ENCODE assay signal across 8 cellular contexts in genomic region chr10:7788640-7789335, GRCh38. TPM values are rescaled to one million over a fixed set of nuclear protein-coding genes. Genes with fewer than 3 reads are reported as not detected.
DNase-seq lines count a peak whose midpoint lies in the region; ATAC-seq, FAIRE-seq and TF ChIP-seq lines count a peak whose summit lies in the region.

No MANE protein-coding gene starts in this region.

- in situ Hi-C loops in GM12878 (cut with MboI) = no loop called here

- no peak for TF ChIP-seq POLR2A in GM12878 (IDR thresholded peaks at IDR 0.05; ENCODE audit: low read depth, low read length)

- peak overlapping the region; percentile 88 for H3K9ac ChIP-seq in DND-41 (ENCODE audit: low read depth, low read length)
- peak overlapping the region; percentile 94 for H3K9ac ChIP-seq in GM12878 (ENCODE audit: control insufficient read depth, insufficient read depth, low read length)

- 0 out of 3 replicates have a peak, but pooled peaks have one; percentile 5 for ATAC-seq in DND-41 (ENCODE audit: insufficient read depth, low read depth)
- peak; percentile 9 for ATAC-seq in GM19463 (IDR thresholded peaks at IDR 0.05; ENCODE audit: unreplicated experiment)
- ATAC-seq in HG03521 (IDR thresholded peaks at IDR 0.05; ENCODE audit: unreplicated experiment) = peak; percentile 4
- ATAC-seq in GM12878 = peak; percentile 32
- ATAC-seq in left colon = peak; percentile 26

- POLR2A ChIA-PET in GM12878 (lab: Charles Lee) = interaction anchor here (0.9 to 1.4 kb wide), 7 partner anchors 11 to 316 kb away, joined by 3 to 10 read pairs (median 3); partner anchors contain the start of gene TAF3

- intact Hi-C loops in GM12878 (cut with micrococcal nuclease; ENCODE audit: unreplicated experiment) (loop anchor here (1.0 to 10.0 kb wide), 2 partner anchors 30 to 264 kb away; partner anchors contain the start of gene TAF3), left colon (cut with DNase I, micrococcal nuclease) (no loop called here)

- FAIRE-seq in GM12878 (lab: Jason Lieb, UNC) = no peak
- FAIRE-seq in urothelium cell line (lab: Jason Lieb, UNC) = no peak

- H3K27ac ChIP-seq in DND-41 (ENCODE audit: low read length) (peak overlapping the region; percentile 90), GM12878 (ENCODE audit: control insufficient read depth, insufficient read depth) (peak overlapping the region; percentile 88)

- H3K9me3 ChIP-seq in DND-41 (ENCODE audit: insufficient read depth, low read length, severe bottlenecking) (no peaks in the 10 kb centered on the region), GM12878 (replicated peaks; ENCODE audit: control insufficient read depth, insufficient read depth, low read length) (no peaks in the 10 kb centered on the region)

- peak overlapping the region; percentile 80 for H3K4me2 ChIP-seq in DND-41 (ENCODE audit: insufficient read depth, low read length)
- H3K4me2 ChIP-seq in GM12878 (ENCODE audit: control insufficient read depth, insufficient read depth) = peak overlapping the region; percentile 88

- no peak for DNase-seq in DND-41
- DNase-seq in GM12878 (ENCODE audit: low read depth, low spot score) = no peak
- peak; percentile 24 to 43 for DNase-seq in left colon
- peak; percentile 10 for DNase-seq in urothelium cell line (ENCODE audit: low spot score)
- no peak for DNase-seq in MV-4-11 (lab: John Stamatoyannopoulos, UW)
- DNase-seq in NCI-H128 (lab: John Stamatoyannopoulos, UW; ENCODE audit: unreplicated experiment) = no peak

- TF ChIP-seq RAD21 in GM12878 (IDR thresholded peaks at IDR 0.05; ENCODE audit: insufficient read depth, low read depth, low read length) = no peak

- SMC1A ChIA-PET in GM12878 (lab: Charles Lee; ENCODE audit: uncharacterized antibody, unreplicated experiment) = interaction anchor here (0.6 to 1.4 kb wide), 6 partner anchors 10 to 32 kb away, joined by 3 to 6 read pairs (median 4); no protein-coding TSS in a partner anchor

- WGBS in GM12878 (ENCODE audit: insufficient coverage, insufficient replicate concordance, low lambda C conversion rate, missing lambda C conversion rate) = 3% methylated on average over 25 of the region's 25 CpGs

- no TSS peak for BruUV-seq in GM12878 (replicated peaks; lab: Mats Ljungman, UMichigan)

- H3K4me1 ChIP-seq in DND-41 (ENCODE audit: insufficient read depth, low read length) (peaks cover 57% of the 10 kb centered on the region), GM12878 (ENCODE audit: control insufficient read depth, insufficient read depth, low read length) (no peaks in the 10 kb centered on the region; the same call in 1 of the 2 replicates)

- H3K79me2 ChIP-seq in DND-41 (ENCODE audit: insufficient read depth, low read length) (peaks cover 99% of the 10 kb centered on the region), GM12878 (ENCODE audit: control insufficient read depth, insufficient read depth, low read length) (peaks cover 93% of the 10 kb centered on the region)

- no peaks in the 10 kb centered on the region for H3K27me3 ChIP-seq in DND-41 (ENCODE audit: insufficient read depth, low read length, poor library complexity)
- no peaks in the 10 kb centered on the region for H3K27me3 ChIP-seq in GM12878 (replicated peaks in 1 of 2; ENCODE audit: control insufficient read depth in 2 of 2, insufficient read depth in 2 of 2, low read length in 1 of 2)

- TF ChIP-seq CTCF in DND-41 (IDR thresholded peaks at IDR 0.05; ENCODE audit: borderline replicate concordance, extremely low read depth, low read length, poor library complexity, severe bottlenecking) (no peak), GM12878 (IDR thresholded peaks at IDR 0.05 in 2 of 3, conservative IDR thresholded peaks at IDR 0.05 in 1 of 3; ENCODE audit: control insufficient read depth in 2 of 3, extremely low read depth in 1 of 3, insufficient read depth in 1 of 3, low read depth in 3 of 3, low read length in 3 of 3) (no peak)

- CTCF ChIA-PET in GM12878 (lab: Yijun Ruan, JAX) = interaction anchor here (0.6 to 3.4 kb wide), 4 partner anchors 31 to 1420 kb away, joined by 3 to 24 read pairs (median 4); partner anchors contain the start of gene TAF3

- no peak for TF ChIP-seq EP300 in GM12878 (IDR thresholded peaks at IDR 0.05; ENCODE audit: borderline replicate concordance in 1 of 2, control insufficient read depth in 1 of 2, low read depth in 2 of 2, low read length in 2 of 2)

- H4K20me1 ChIP-seq in DND-41 (ENCODE audit: insufficient read depth, low read length) = peaks cover 53% of the 10 kb centered on the region
- H4K20me1 ChIP-seq in GM12878 (ENCODE audit: control insufficient read depth, insufficient read depth) = no peaks in the 10 kb centered on the region; the same call in 1 of the 2 replicates

- H3K4me3 ChIP-seq in DND-41 (ENCODE audit: low read depth in 1 of 2, low read length in 2 of 2) (peak overlapping the region; percentile 86 to 97), GM12878 (peak overlapping the region; percentile 97)

- RAD21 ChIA-PET in GM12878 (lab: Charles Lee; ENCODE audit: unreplicated experiment) = interaction anchor here (1.0 to 1.6 kb wide), 4 partner anchors 11 to 263 kb away, joined by 3 to 7 read pairs (median 6); partner anchors contain the start of gene TAF3

- H2AFZ ChIP-seq in DND-41 (ENCODE audit: low read depth, low read length) (peak overlapping the region; percentile 94), GM12878 (ENCODE audit: control insufficient read depth, low read depth, low read length) (peak overlapping the region; percentile 91; the same call in 1 of the 2 replicates)

- H3K36me3 ChIP-seq in DND-41 (ENCODE audit: insufficient read depth, low read length) = peaks cover 20% of the 10 kb centered on the region
- H3K36me3 ChIP-seq in GM12878 (ENCODE audit: control insufficient read depth in 2 of 2, insufficient read depth in 2 of 2, low read length in 1 of 2) = peaks cover 0 to 4% of the 10 kb centered on the region in 2 experiments; a peak in 1 of 4 replicates

RNA-seq across cellular contexts. Expression of gene ATP5F1C, which starts 0.8 kb away (rescaled TPM):
- 203 and 216 TPM in 2 replicates for total RNA-seq in GM12878 (2013; cell fraction: nucleolus; rRNA removed)
- total RNA-seq in GM12878 (2014; rRNA removed) (307 and 361 TPM in 2 replicates), GM12878 (2014; rRNA removed; fragmentation: Illumina TruSeq; extraction: Trizol) (346 and 348 TPM in 2 replicates), GM12878 (2021) (319 TPM in 2 replicates), left colon (100 to 1,000 TPM; 463 to 537 TPM)
- polyA plus RNA-seq in GM12878 (2011; ENCODE audit: low read depth) = 208 TPM
- polyA plus RNA-seq in GM12878 (2011; rRNA removed) (646 and 754 TPM in 2 replicates), GM12878 (2014; fragmentation: Illumina TruSeq; extraction: Trizol) (384 and 435 TPM in 2 replicates), GM12878 (2014; fragmentation: Nextera tagmentation; extraction: Ambion mirVana) (100 to 1,000 TPM; 803 to 978 TPM), GM12878 (2014; rRNA removed) (297 and 388 TPM in 2 replicates), GM12878 (2016; fragmentation: Nextera tagmentation; extraction: Ambion mirVana) (100 to 1,000 TPM; 519 to 547 TPM)
- polyA plus RNA-seq in GM12878 (2011; cell fraction: cytosol; rRNA removed) = 279 and 330 TPM in 2 replicates
- 231 and 253 TPM in 2 replicates for polyA plus RNA-seq in GM12878 (2011; cell fraction: nucleus; rRNA removed)
- polyA plus RNA-seq in GM12878 (2012) = 287 and 312 TPM in 2 replicates
- 179 and 275 TPM in 2 replicates for polyA minus RNA-seq in GM12878 (2011; rRNA and poly(A)+ RNA removed)
- polyA minus RNA-seq in GM12878 (2011; cell fraction: cytosol; rRNA and poly(A)+ RNA removed) = 107 and 110 TPM in 2 replicates
- 73.9 and 87.9 TPM in 2 replicates for polyA minus RNA-seq in GM12878 (2011; cell fraction: nucleus; rRNA and poly(A)+ RNA removed)

RNA-seq across cellular contexts. Expression of gene KIN, which starts 1.0 kb away (rescaled TPM):
- 23.7 and 24.9 TPM in 2 replicates for total RNA-seq in GM12878 (2013; cell fraction: nucleolus; rRNA removed)
- 6.9 and 10.0 TPM in 2 replicates for total RNA-seq in GM12878 (2014; rRNA removed)
- 11.1 and 11.2 TPM in 2 replicates for total RNA-seq in GM12878 (2014; rRNA removed; fragmentation: Illumina TruSeq; extraction: Trizol)
- total RNA-seq in GM12878 (2021) = 6.8 and 8.3 TPM in 2 replicates
- polyA plus RNA-seq in GM12878 (2011; ENCODE audit: low read depth) = 3.5 TPM
- polyA plus RNA-seq in GM12878 (2011; rRNA removed) = 11.8 and 25.0 TPM in 2 replicates
- polyA plus RNA-seq in GM12878 (2011; cell fraction: cytosol; rRNA removed) = 2.2 and 2.3 TPM in 2 replicates
- 4.8 and 5.9 TPM in 2 replicates for polyA plus RNA-seq in GM12878 (2011; cell fraction: nucleus; rRNA removed)
- polyA plus RNA-seq in GM12878 (2012) = 8.6 and 9.4 TPM in 2 replicates
- polyA plus RNA-seq in GM12878 (2014; fragmentation: Illumina TruSeq; extraction: Trizol) = 10.8 and 11.1 TPM in 2 replicates
- 10 to 100 TPM; 24.4 to 33.2 TPM for polyA plus RNA-seq in GM12878 (2014; fragmentation: Nextera tagmentation; extraction: Ambion mirVana)
- polyA plus RNA-seq in GM12878 (2014; rRNA removed) = 9.2 and 9.4 TPM in 2 replicates
- 10 to 100 TPM; 11.5 to 14.7 TPM for polyA plus RNA-seq in GM12878 (2016; fragmentation: Nextera tagmentation; extraction: Ambion mirVana)
- polyA minus RNA-seq in GM12878 (2011; rRNA and poly(A)+ RNA removed) = 3.7 and 4.2 TPM in 2 replicates
- polyA minus RNA-seq in GM12878 (2011; cell fraction: cytosol; rRNA and poly(A)+ RNA removed) = 1.1 and 1.9 TPM in 2 replicates
- polyA minus RNA-seq in GM12878 (2011; cell fraction: nucleus; rRNA and poly(A)+ RNA removed) = 5.3 and 9.7 TPM in 2 replicates
- 10 to 100 TPM in 1 of 2 donors, 1 to 10 TPM in 1; 9.9 to 10.6 TPM for total RNA-seq in left colon

RNA-seq across cellular contexts. Expression of gene TAF3, which starts 29.5 kb away (rescaled TPM):
- total RNA-seq in GM12878 (2013; cell fraction: nucleolus; rRNA removed) = 8.4 and 8.7 TPM in 2 replicates
- total RNA-seq in GM12878 (2014; rRNA removed) (2.6 and 2.7 TPM in 2 replicates), GM12878 (2014; rRNA removed; fragmentation: Illumina TruSeq; extraction: Trizol) (3.5 and 3.7 TPM in 2 replicates), GM12878 (2021) (8.1 and 8.7 TPM in 2 replicates), left colon (1 to 10 TPM; 5.1 to 5.8 TPM)
- 2.2 TPM for polyA plus RNA-seq in GM12878 (2011; ENCODE audit: low read depth)
- polyA plus RNA-seq in GM12878 (2011; rRNA removed) (2.5 and 3.1 TPM in 2 replicates), GM12878 (2014; fragmentation: Illumina TruSeq; extraction: Trizol) (8.2 and 9.7 TPM in 2 replicates), GM12878 (2014; fragmentation: Nextera tagmentation; extraction: Ambion mirVana) (1 to 10 TPM; 2.0 to 3.0 TPM), GM12878 (2014; rRNA removed) (3.8 and 3.9 TPM in 2 replicates), GM12878 (2016; fragmentation: Nextera tagmentation; extraction: Ambion mirVana) (10 to 100 TPM in 1 of 2 experiments, 1 to 10 TPM in 1; 9.8 to 10.1 TPM)
- polyA plus RNA-seq in GM12878 (2011; cell fraction: cytosol; rRNA removed) = 1.8 and 2.3 TPM in 2 replicates
- polyA plus RNA-seq in GM12878 (2011; cell fraction: nucleus; rRNA removed) = 2.5 and 2.6 TPM in 2 replicates
- 3.9 and 4.5 TPM in 2 replicates for polyA plus RNA-seq in GM12878 (2012)
- polyA minus RNA-seq in GM12878 (2011; rRNA and poly(A)+ RNA removed) = 2.8 and 3.6 TPM in 2 replicates
- polyA minus RNA-seq in GM12878 (2011; cell fraction: cytosol; rRNA and poly(A)+ RNA removed) = 2.0 and 2.7 TPM in 2 replicates
- polyA minus RNA-seq in GM12878 (2011; cell fraction: nucleus; rRNA and poly(A)+ RNA removed) = 5.8 and 10.3 TPM in 2 replicates

Comparison
In these comparisons a context has a peak if more than half of its experiments do, and no peak if none do; other contexts are left out.
1. DNase-seq: peak in left colon (2 of 2) and urothelium cell line (single experiment); none in DND-41 (single experiment), GM12878 (single experiment), MV-4-11 (single experiment) and NCI-H128 (single experiment).
2. Peak in every context shown above with its lines, with median percentiles within 50 percentile points of each other: ATAC-seq.